8 cellular contexts compared by ENCODE assay signal in the genomic region with DNA sequence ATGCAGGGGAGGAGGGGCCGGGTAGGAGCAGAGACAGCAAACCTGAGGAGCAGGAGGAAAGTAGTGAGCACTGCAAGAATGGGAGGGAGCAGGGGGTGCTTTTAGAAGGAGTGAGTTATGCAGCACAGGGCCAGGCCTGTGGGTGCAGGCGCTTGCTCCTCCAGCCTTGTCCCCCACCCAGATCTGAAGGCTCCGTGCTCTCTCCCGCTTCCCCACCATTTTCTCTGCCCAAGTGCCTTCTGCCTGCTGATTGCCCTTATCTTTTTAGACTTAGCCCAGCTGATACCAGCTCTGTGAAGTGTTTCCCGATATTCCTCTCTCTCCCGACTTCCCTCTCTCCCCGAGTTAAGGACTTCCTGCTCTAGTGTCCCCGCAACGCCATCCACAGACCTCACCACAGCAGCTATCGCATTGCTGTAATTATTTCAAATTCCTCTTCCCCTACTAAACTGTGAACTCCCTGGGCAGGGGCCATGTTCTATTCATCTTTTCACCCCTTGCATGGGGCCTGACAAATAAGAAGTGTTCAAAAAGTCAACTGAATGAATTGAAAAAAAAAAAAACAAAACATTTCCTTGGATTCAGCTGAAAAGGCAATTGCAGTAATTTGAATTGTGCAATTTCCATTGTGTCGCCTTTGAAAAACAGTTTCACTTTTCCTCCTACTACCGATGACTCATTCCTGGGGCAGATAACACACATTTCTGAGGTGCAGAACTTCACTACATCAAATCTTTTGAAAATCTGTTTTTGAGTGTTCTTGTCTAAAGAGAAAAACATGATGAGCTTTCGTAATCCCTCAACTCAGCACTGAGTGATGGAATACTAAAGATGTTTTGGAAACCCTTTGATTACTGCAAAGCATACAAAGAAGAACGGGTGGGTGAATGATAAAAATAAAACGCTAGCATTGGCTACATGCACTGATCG.
A peak's percentile ranks its signal among the peaks of the same experiment; 100 is the strongest.
DNase-seq lines count a peak whose midpoint lies in the region; ATAC-seq and TF ChIP-seq lines count a peak whose summit lies in the region.

No MANE protein-coding gene starts in this region.

- POLR2A ChIA-PET in activated CD4-positive, alpha-beta memory T cell treated with anti-CD3 and anti-CD28 coated beads for 36 hours (lab: Charles Lee): interaction anchor here (0.6 to 1.4 kb wide), 2 partner anchors 79 to 490 kb away, joined by 3 to 4 read pairs; no protein-coding TSS in a partner anchor

- TF ChIP-seq CTCF in CD14-positive monocyte (IDR thresholded peaks at IDR 0.05): no peak

- H3K4me1 Mint-ChIP-seq in CD14-positive monocyte: peaks cover 44% of the 10 kb centered on the region
- H3K4me1 Mint-ChIP-seq in activated CD4-positive, alpha-beta memory T cell treated with anti-CD3 and anti-CD28 coated beads for 36 hours (ENCODE audit: low read depth): peaks cover 45% of the 10 kb centered on the region

- H3K4me3 Mint-ChIP-seq in CD14-positive monocyte: peak overlapping the region; percentile 76 to 92
- peak overlapping the region; percentile 63 for H3K4me3 Mint-ChIP-seq in activated CD4-positive, alpha-beta memory T cell treated with anti-CD3 and anti-CD28 coated beads for 36 hours

- no peaks in the 10 kb centered on the region for H3K36me3 Mint-ChIP-seq in CD14-positive monocyte
- H3K36me3 Mint-ChIP-seq in activated CD4-positive, alpha-beta memory T cell treated with anti-CD3 and anti-CD28 coated beads for 36 hours: no peaks in the 10 kb centered on the region

- intact Hi-C loops in CD14-positive monocyte (cut with micrococcal nuclease): no loop called here
- intact Hi-C loops in activated CD4-positive, alpha-beta memory T cell treated with anti-CD3 and anti-CD28 coated beads for 36 hours (cut with micrococcal nuclease): loop anchor here (1.0 to 10.0 kb wide), 7 partner anchors 25 to 533 kb away; partner anchors contain the start of genes BMAL1, BTBD10, FAR1 and TEAD1

- H3K9me3 Mint-ChIP-seq in CD14-positive monocyte: no peaks in the 10 kb centered on the region
- no peaks in the 10 kb centered on the region for H3K9me3 Mint-ChIP-seq in activated CD4-positive, alpha-beta memory T cell treated with anti-CD3 and anti-CD28 coated beads for 36 hours

- H3K9me3 ChIP-seq in KOPT-K1 (ENCODE audit: insufficient read depth, low read length, poor library complexity, severe bottlenecking) (no peaks in the 10 kb centered on the region), neuron (ENCODE audit: low read length) (no peaks in the 10 kb centered on the region)

- ATAC-seq in HG03342 (IDR thresholded peaks at IDR 0.05; ENCODE audit: unreplicated experiment) (no peak), HG03097 (IDR thresholded peaks at IDR 0.05; ENCODE audit: low FRiP score, unreplicated experiment) (no peak)

- peak overlapping the region; percentile 86 to 97 (median 88) for H3K27ac Mint-ChIP-seq in CD14-positive monocyte
- H3K27ac Mint-ChIP-seq in activated CD4-positive, alpha-beta memory T cell treated with anti-CD3 and anti-CD28 coated beads for 36 hours: peak overlapping the region; percentile 61

- no peak for DNase-seq in CD14-positive monocyte (ENCODE audit: low spot score)
- DNase-seq in activated CD4-positive, alpha-beta memory T cell treated with anti-CD3 and anti-CD28 coated beads for 36 hours: peak; percentile 32
- DNase-seq in fibroblast of peridontal ligament (ENCODE audit: extremely low read depth): peak; percentile 86
- no peak for DNase-seq in NCI-H128 (lab: John Stamatoyannopoulos, UW; ENCODE audit: unreplicated experiment)

- peak overlapping the region; percentile 5 for H3K27ac ChIP-seq in KOPT-K1 (ENCODE audit: low read depth, low read length, poor library complexity, severe bottlenecking)

- H3K36me3 ChIP-seq in KOPT-K1 (ENCODE audit: insufficient read depth, low read length) (no peaks in the 10 kb centered on the region), neuron (ENCODE audit: insufficient read depth, low read length) (no peaks in the 10 kb centered on the region)

- H3K4me3 ChIP-seq in neuron (ENCODE audit: low read length): peak overlapping the region; percentile 32

- no peaks in the 10 kb centered on the region for H3K27me3 Mint-ChIP-seq in CD14-positive monocyte (ENCODE audit: low read depth in 3 of 3)
- no peaks in the 10 kb centered on the region for H3K27me3 Mint-ChIP-seq in activated CD4-positive, alpha-beta memory T cell treated with anti-CD3 and anti-CD28 coated beads for 36 hours

- CTCF ChIA-PET in activated CD4-positive, alpha-beta memory T cell treated with anti-CD3 and anti-CD28 coated beads for 36 hours (lab: Charles Lee): interaction anchor here (1.0 to 6.4 kb wide), 6 partner anchors 25 to 247 kb away, joined by 3 to 42 read pairs (median 10); no protein-coding TSS in a partner anchor

- peak overlapping the region; percentile 77 for H2AFZ ChIP-seq in neuron (ENCODE audit: low read depth, low read length)

- no peaks in the 10 kb centered on the region for H3K27me3 ChIP-seq in neuron (ENCODE audit: insufficient read depth, low read length)

- H3K4me1 ChIP-seq in neuron (ENCODE audit: insufficient read depth, low read length): peaks cover 37% of the 10 kb centered on the region

Comparison
In these comparisons a context has a peak if more than half of its experiments do, and no peak if none do; other contexts are left out.
1. DNase-seq: peak in activated CD4-positive, alpha-beta memory T cell treated with anti-CD3 and anti-CD28 coated beads for 36 hours (single experiment) and fibroblast of peridontal ligament (single experiment); none in CD14-positive monocyte (single experiment) and NCI-H128 (single experiment).